ENCODE assay signal across 26 cellular contexts in genomic region chr13:102289606-102290005, GRCh38.
DNase-seq lines count a peak whose midpoint lies in the region; ATAC-seq and TF ChIP-seq lines count a peak whose summit lies in the region.
"Had no signal": no experiment of that assay in that cellular context is flagged by ENCODE, and none has a peak within 500 bp of the region (broad histone marks: within the 10 kb centered on the region; RNA-seq: fewer than 3 reads in every experiment).

No MANE protein-coding gene starts in this region.

- H3K4me2 ChIP-seq in SK-N-SH, result no peak overlapping the region

- H3F3A ChIP-seq in SK-N-SH (replicated peaks; ENCODE audit: insufficient read depth), result peaks cover 4% of the 10 kb centered on the region

- H3K36me3 ChIP-seq in SK-N-SH (replicated peaks in 1 of 2; ENCODE audit: control insufficient read depth in 1 of 2, insufficient read depth in 2 of 2, low read length in 1 of 2), result no peaks in the 10 kb centered on the region
- H3K36me3 ChIP-seq: BE2C, HAP-1, Peyer's patch had no signal

- 58% methylated on average over 4 of the region's 4 CpGs for WGBS in SK-N-SH (ENCODE audit: low lambda C conversion rate)

- no peaks in the 10 kb centered on the region for H4K20me1 ChIP-seq in SK-N-SH (ENCODE audit: insufficient read depth)

- ATAC-seq in SK-N-SH treated with all-trans-retinoic acid at 6 μM for 48 hours, result no peak
- ATAC-seq: T-cell had no signal

- TF ChIP-seq CTCF in SK-N-SH (IDR thresholded peaks at IDR 0.05), result no peak
- no peak for TF ChIP-seq CTCF in RWPE1 (conservative IDR thresholded peaks at IDR 0.05; ENCODE audit: low read depth)
- no peak for TF ChIP-seq CTCF in choroid plexus epithelial cell (conservative IDR thresholded peaks at IDR 0.05; ENCODE audit: low read depth, low read length)

- POLR2A ChIA-PET in SK-N-SH (lab: Yijun Ruan, JAX), result no interaction called here
- POLR2A ChIA-PET in RWPE1 (lab: Yijun Ruan, JAX; ENCODE audit: low non-redundant PET), result no interaction called here

- H3K9me2 ChIP-seq in SK-N-SH, result no peaks in the 10 kb centered on the region

- no peaks in the 10 kb centered on the region for H3K27me3 ChIP-seq in SK-N-SH (ENCODE audit: insufficient read depth)
- H3K27me3 ChIP-seq: BE2C, Peyer's patch had no signal

- peaks cover 7 to 20% of the 10 kb centered on the region in 2 experiments; a peak in 3 of 4 replicates for H3K4me1 ChIP-seq in SK-N-SH (ENCODE audit: control insufficient read depth in 1 of 2, insufficient read depth in 2 of 2, low read depth in 1 of 2, low read length in 1 of 2)
- H3K4me1 ChIP-seq: BE2C, HAP-1, Peyer's patch had no signal

- DNase-seq in SK-N-SH (no peak), RWPE1 (ENCODE audit: low spot score) (peak; percentile 54), choroid plexus epithelial cell (ENCODE audit: low read depth) (peak; percentile 23), kidney tubule cell (ENCODE audit: low spot score) (peak; percentile 7), DMS53 treated with DMSO at 0.1 percent for 48 hours (lab: John Stamatoyannopoulos, UW; ENCODE audit: unreplicated experiment) (no peak), mesenteric fat pad (ENCODE audit: low spot score) (no peak)
- DNase-seq in activated CD4-positive, CD25-positive, alpha-beta regulatory T cell (lab: John Stamatoyannopoulos, UW), result no peak
- DNase-seq: ACHN, BE2C, DMS53, GDM1, GOT3, Kasumi-1, MV-4-11, NCI-H1105, NCI-H146, NCI-H1930, NCI-H2107, NCI-H446, NCI-H524 treated with DMSO at 0.1 percent for 48 hours, Peyer's patch, T-cell had no signal

- H3K27ac ChIP-seq in SK-N-SH (ENCODE audit: low read depth in 2 of 2, low read length in 1 of 2) (no peak overlapping the region), RWPE1 (no peak overlapping the region)
- H3K27ac ChIP-seq: 22Rv1, HL-60, Peyer's patch had no signal

- 0 out of 2 replicates have a peak overlapping the region, but pooled peaks have one; percentile 48 for H2AFZ ChIP-seq in SK-N-SH (ENCODE audit: low read depth)

- TF ChIP-seq RAD21 in SK-N-SH (IDR thresholded peaks at IDR 0.05; ENCODE audit: low read length), result no peak

- no peak for TF ChIP-seq EP300 in SK-N-SH (IDR thresholded peaks at IDR 0.05; ENCODE audit: borderline replicate concordance in 1 of 2, low read depth in 1 of 2, low read length in 1 of 2)

- no peaks in the 10 kb centered on the region for H3K9me3 ChIP-seq in SK-N-SH
- H3K9me3 ChIP-seq: BE2C, HAP-1 had no signal

- no peaks in the 10 kb centered on the region for H3K79me2 ChIP-seq in SK-N-SH (ENCODE audit: insufficient read depth)

- no peak overlapping the region for H3K9ac ChIP-seq in SK-N-SH

- no peak overlapping the region for H3K4me3 ChIP-seq in SK-N-SH (ENCODE audit: low read depth in 2 of 2, low read length in 1 of 2)
- H3K4me3 ChIP-seq in choroid plexus epithelial cell (ENCODE audit: low read depth, low read length), result no peak overlapping the region
- H3K4me3 ChIP-seq: HAP-1, Peyer's patch had no signal

- CTCF ChIA-PET in SK-N-SH (lab: Yijun Ruan, JAX) (interaction anchor here (1.3 to 1.6 kb wide), 2 partner anchors 39 to 266 kb away, joined by 3 to 5 read pairs; no protein-coding TSS in a partner anchor), RWPE1 (lab: Yijun Ruan, JAX) (interaction anchor here (1.2 kb wide), 1 partner anchor 9 kb away, joined by 3 read pairs; no protein-coding TSS in a partner anchor)

TF ChIP-seq in SK-N-SH, 30 proteins besides CTCF, POLR2A, EP300 and RAD21:
- TF ChIP-seq USF1 (IDR thresholded peaks at IDR 0.05; ENCODE audit: borderline replicate concordance, low read depth) (no peak), GABPA (IDR thresholded peaks at IDR 0.05; ENCODE audit: low read depth) (no peak), FOSL2 (IDR thresholded peaks at IDR 0.05; ENCODE audit: borderline replicate concordance, low read depth) (no peak), RFX5 (IDR thresholded peaks at IDR 0.05; ENCODE audit: low read length) (no peak), SIN3A (IDR thresholded peaks at IDR 0.05; ENCODE audit: borderline replicate concordance, low read depth, low read length) (no peak), MXI1 (IDR thresholded peaks at IDR 0.05; ENCODE audit: low read depth, low read length) (no peak), YY1 (IDR thresholded peaks at IDR 0.05; ENCODE audit: low read depth) (no peak), MAX (IDR thresholded peaks at IDR 0.05; ENCODE audit: low read depth) (no peak)
- TF ChIP-seq, protein P1, sequence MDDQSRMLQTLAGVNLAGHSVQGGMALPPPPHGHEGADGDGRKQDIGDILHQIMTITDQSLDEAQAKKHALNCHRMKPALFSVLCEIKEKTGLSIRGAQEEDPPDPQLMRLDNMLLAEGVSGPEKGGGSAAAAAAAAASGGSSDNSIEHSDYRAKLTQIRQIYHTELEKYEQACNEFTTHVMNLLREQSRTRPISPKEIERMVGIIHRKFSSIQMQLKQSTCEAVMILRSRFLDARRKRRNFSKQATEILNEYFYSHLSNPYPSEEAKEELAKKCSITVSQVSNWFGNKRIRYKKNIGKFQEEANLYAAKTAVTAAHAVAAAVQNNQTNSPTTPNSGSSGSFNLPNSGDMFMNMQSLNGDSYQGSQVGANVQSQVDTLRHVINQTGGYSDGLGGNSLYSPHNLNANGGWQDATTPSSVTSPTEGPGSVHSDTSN (IDR thresholded peaks at IDR 0.05), result no peak
- TF ChIP-seq, protein P2, sequence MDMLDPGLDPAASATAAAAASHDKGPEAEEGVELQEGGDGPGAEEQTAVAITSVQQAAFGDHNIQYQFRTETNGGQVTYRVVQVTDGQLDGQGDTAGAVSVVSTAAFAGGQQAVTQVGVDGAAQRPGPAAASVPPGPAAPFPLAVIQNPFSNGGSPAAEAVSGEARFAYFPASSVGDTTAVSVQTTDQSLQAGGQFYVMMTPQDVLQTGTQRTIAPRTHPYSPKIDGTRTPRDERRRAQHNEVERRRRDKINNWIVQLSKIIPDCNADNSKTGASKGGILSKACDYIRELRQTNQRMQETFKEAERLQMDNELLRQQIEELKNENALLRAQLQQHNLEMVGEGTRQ (IDR thresholded peaks at IDR 0.05; ENCODE audit: borderline replicate concordance, low read depth, low read length), result no peak
TF ChIP-seq in SK-N-SH: peak in this region for 0.

TF ChIP-seq in SK-N-SH treated with all-trans-retinoic acid at 6 μM for 48 hours, 23 proteins besides CTCF, POLR2A, EP300 and RAD21 (continues in another document):
- TF ChIP-seq ISL1 (CRISPR knock-in tag; IDR thresholded peaks at IDR 0.05), result no peak
- TF ChIP-seq ESRRG (CRISPR knock-in tag; IDR thresholded peaks at IDR 0.05), result no peak
- no peak for TF ChIP-seq ZNF8 (CRISPR knock-in tag; IDR thresholded peaks at IDR 0.05)
- TF ChIP-seq PATZ1 (CRISPR knock-in tag; IDR thresholded peaks at IDR 0.05; ENCODE audit: borderline replicate concordance), result no peak
- TF ChIP-seq TOX (CRISPR knock-in tag; IDR thresholded peaks at IDR 0.05; ENCODE audit: borderline replicate concordance), result no peak
- no peak for TF ChIP-seq ZFP3 (CRISPR knock-in tag; IDR thresholded peaks at IDR 0.05)
- TF ChIP-seq ZNF70 (CRISPR knock-in tag; IDR thresholded peaks at IDR 0.05), result no peak
- no peak for TF ChIP-seq ZC3H10 (CRISPR knock-in tag; IDR thresholded peaks at IDR 0.05)
- TF ChIP-seq CSRNP3 (CRISPR knock-in tag; IDR thresholded peaks at IDR 0.05), result no peak
- no peak for TF ChIP-seq TCF4 (CRISPR knock-in tag; IDR thresholded peaks at IDR 0.05; ENCODE audit: borderline replicate concordance)
- no peak for TF ChIP-seq ZNF565 (CRISPR knock-in tag; conservative IDR thresholded peaks at IDR 0.05; ENCODE audit: low read depth)
- TF ChIP-seq RARB (CRISPR knock-in tag; IDR thresholded peaks at IDR 0.05), result no peak
- no peak for TF ChIP-seq SNAI2 (CRISPR knock-in tag; IDR thresholded peaks at IDR 0.05)

Comparison
In these comparisons a context has a peak if more than half of its experiments do, and no peak if none do; other contexts are left out.
1. DNase-seq: peak in RWPE1 (single experiment), choroid plexus epithelial cell (single experiment) and kidney tubule cell (single experiment); none in SK-N-SH (single experiment), DMS53 treated with DMSO at 0.1 percent for 48 hours (single experiment), mesenteric fat pad (single experiment) and activated CD4-positive, CD25-positive, alpha-beta regulatory T cell (0 of 4).